1 cellular context compared by ENCODE assay signal in the genomic region with DNA sequence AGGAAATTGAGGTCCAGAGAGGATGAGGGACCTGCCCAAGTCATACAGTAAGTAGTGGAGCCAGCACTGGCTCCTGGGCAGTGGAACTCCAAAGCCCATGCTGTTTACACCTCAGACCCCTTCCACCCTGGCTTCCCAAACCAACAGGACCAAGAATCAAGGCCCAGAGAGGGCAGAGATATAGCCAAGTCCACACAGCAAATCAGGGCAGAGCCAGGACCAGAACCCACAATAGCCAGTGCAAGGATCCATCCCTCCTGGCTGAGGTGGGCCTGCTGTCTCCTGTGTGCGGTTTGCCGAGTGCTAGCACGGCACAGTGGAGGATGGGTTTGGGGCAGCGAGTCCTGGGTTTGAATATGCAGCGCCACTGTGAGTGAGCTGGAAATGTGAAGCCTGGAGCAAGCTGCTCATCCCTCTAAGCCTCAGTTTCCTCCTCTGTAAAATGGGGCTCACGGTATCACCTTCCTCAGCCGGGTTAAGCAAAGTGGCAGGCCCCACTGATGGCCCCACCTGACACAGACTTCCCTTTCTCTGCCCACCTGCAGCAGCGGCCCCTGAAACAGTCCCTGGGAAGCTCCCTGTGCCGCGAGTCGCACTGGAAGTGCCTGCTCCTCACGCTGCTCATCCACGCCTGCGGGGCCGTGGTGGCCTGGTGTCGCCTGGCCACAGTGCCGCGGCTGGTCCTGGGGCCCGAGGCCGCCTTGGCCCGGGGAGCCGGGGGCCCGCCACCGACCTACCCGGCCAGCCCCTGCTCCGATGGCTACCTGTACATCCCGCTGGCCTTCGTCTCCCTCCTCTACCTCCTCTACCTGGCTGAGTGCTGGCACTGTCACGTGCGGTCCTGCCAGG.
A peak's percentile ranks its signal among the peaks of the same experiment; 100 is the strongest.
TF ChIP-seq lines count a peak whose summit lies in the region.

No MANE protein-coding gene starts in this region.

TF ChIP-seq in K562, 482 proteins besides CTCF, POLR2A, EP300 and RAD21:
- peak; percentile 19; the same call in 1 of the 2 replicates for TF ChIP-seq BCOR (IDR thresholded peaks at IDR 0.05)
- TF ChIP-seq EGR1 (conservative IDR thresholded peaks at IDR 0.05) = no peak
- TF ChIP-seq RBM25 (IDR thresholded peaks at IDR 0.05; ENCODE audit: low read depth, low read length, severe bottlenecking) = peak; percentile 34
- TF ChIP-seq, protein P1, sequence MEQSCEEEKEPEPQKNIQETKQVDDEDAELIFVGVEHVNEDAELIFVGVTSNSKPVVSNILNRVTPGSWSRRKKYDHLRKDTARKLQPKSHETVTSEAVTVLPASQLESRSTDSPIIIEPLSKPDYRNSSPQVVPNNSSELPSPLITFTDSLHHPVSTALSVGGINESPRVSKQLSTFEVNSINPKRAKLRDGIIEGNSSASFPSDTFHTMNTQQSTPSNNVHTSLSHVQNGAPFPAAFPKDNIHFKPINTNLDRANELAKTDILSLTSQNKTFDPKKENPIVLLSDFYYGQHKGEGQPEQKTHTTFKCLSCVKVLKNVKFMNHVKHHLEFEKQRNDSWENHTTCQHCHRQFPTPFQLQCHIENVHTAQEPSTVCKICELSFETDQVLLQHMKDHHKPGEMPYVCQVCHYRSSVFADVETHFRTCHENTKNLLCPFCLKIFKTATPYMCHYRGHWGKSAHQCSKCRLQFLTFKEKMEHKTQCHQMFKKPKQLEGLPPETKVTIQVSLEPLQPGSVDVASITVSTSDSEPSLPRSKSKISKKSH (CRISPR knock-in tag; IDR thresholded peaks at IDR 0.05) = no peak
